ENCODE assay signal across 8 cellular contexts in the genomic region with DNA sequence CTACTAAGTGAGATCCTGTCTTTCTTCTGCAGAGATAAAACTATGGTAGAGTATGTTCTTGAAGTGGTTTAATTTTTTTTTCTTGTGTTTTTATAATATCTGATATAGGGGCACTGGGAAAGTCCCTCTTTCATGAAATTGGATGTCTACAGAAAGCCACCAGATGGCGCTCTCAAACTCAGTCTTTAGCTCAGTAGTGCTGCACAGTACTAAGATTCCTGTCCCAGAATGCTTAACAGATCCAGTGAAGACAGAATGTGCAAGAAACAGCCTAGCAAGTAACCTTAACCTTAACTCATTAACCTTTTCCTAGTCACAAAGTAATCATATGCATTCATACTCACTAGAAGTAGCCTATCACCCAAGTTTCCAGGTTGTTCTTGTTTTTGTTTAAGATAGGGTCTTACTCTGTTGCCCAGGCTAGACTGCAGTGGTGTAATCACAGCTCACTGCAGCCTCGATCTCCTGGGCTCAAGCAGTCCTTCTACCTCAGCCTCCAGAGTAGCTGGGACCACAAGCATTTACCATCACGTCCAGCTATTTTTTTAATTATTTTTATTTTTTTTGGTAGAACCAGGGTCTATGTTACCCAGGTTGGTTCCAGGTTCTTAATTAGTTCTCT. TPM values are rescaled to one million over a fixed set of nuclear protein-coding genes. Genes with fewer than 3 reads are reported as not detected.
DNase-seq lines count a peak whose midpoint lies in the region; ATAC-seq and TF ChIP-seq lines count a peak whose summit lies in the region.

No MANE protein-coding gene starts in this region.

- no peak overlapping the region for H3K9ac ChIP-seq in parathyroid adenoma

- peak; percentile 92 for ATAC-seq in upper lobe of right lung

- no peak overlapping the region for H3K4me2 ChIP-seq in parathyroid adenoma (ENCODE audit: low read length)

- peak; percentile 80 for TF ChIP-seq CTCF in parathyroid adenoma (IDR thresholded peaks at IDR 0.05)
- peak; percentile 83 for TF ChIP-seq CTCF in upper lobe of right lung (IDR thresholded peaks at IDR 0.05)

- intact Hi-C loops in upper lobe of right lung (cut with DNase I): loop anchor here (10.0 kb wide), 1 partner anchor 58 kb away; a partner anchor contains a TSS

- DNase-seq in CD1c-positive myeloid dendritic cell (ENCODE audit: extremely low spot score) (peak; percentile 79), GM19240 (ENCODE audit: insufficient read length, low spot score) (peak; percentile 3), LoVo (ENCODE audit: low spot score) (peak; percentile 70), SHP77 treated with DMSO at 0.1 percent for 48 hours (lab: John Stamatoyannopoulos, UW) (peak; percentile 13), foreskin melanocyte (peak; percentile 64), upper lobe of right lung (no peak)
- DNase-seq in activated effector memory CD4-positive, alpha-beta T cell treated with Interleukin-2 at 50 U/mL for 16 hours: peak; percentile 26

- H3K36me3 ChIP-seq in parathyroid adenoma (ENCODE audit: control insufficient read depth, insufficient read depth, low read length) (peaks cover 2% of the 10 kb centered on the region), upper lobe of right lung (peaks cover 7% of the 10 kb centered on the region)

- H3K4me1 ChIP-seq in parathyroid adenoma: no peaks in the 10 kb centered on the region
- H3K4me1 ChIP-seq in upper lobe of right lung: no peaks in the 10 kb centered on the region

- H2AFZ ChIP-seq in parathyroid adenoma: no peak overlapping the region

- no peak overlapping the region for H3K4me3 ChIP-seq in parathyroid adenoma (ENCODE audit: low read depth, low read length)
- H3K4me3 ChIP-seq in upper lobe of right lung: no peak overlapping the region

- no peaks in the 10 kb centered on the region for H3K27me3 ChIP-seq in parathyroid adenoma (ENCODE audit: control insufficient read depth, insufficient read depth, low read length)
- no peaks in the 10 kb centered on the region for H3K27me3 ChIP-seq in upper lobe of right lung

- no peak overlapping the region for H3K27ac ChIP-seq in parathyroid adenoma
- no peak overlapping the region for H3K27ac ChIP-seq in upper lobe of right lung

- H3K79me2 ChIP-seq in parathyroid adenoma: peaks cover 3% of the 10 kb centered on the region

- no peaks in the 10 kb centered on the region for H3K9me3 ChIP-seq in parathyroid adenoma (ENCODE audit: control insufficient read depth, low read length)
- H3K9me3 ChIP-seq in upper lobe of right lung: no peaks in the 10 kb centered on the region

RNA-seq across cellular contexts. Expression of a gene that starts 56.7 kb away (rescaled TPM):
- total RNA-seq in upper lobe of right lung: 35.2 TPM
